Comparison of ENCODE assay signal across 7 cellular contexts in the genomic region with DNA sequence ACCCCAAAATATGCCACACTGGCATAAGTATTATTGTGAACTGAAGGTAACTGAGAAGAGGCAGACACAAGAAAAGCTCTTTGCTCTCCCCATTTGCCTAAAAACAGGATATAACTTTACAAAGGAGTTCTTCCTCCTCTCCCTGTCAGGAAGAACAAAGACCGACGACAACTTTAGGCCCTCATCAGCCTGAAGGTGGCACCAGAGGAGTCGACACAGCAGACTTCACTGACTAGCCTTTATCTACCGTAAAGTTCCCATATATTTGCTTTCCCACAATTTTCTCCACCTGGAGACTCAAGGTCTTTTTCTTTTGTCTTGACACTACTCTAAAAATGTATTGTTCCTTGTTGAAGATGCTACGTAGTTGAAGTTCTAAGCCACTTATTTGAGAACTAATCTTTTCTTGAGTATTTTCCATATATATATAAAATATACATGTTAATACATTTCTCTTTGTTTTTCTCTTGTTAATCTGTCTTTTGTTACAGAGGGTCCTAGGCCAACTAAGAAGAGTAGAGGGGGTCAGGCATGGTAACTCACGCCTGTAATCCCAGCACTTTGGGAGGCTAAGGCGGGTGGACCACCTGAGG. TPM values are rescaled to one million over a fixed set of nuclear protein-coding genes. Genes with fewer than 3 reads are reported as not detected.
DNase-seq lines count a peak whose midpoint lies in the region; ATAC-seq and TF ChIP-seq lines count a peak whose summit lies in the region.

No MANE protein-coding gene starts in this region.

- H3K27me3 Mint-ChIP-seq in effector memory CD8-positive, alpha-beta T cell = peaks cover 3 to 15% of the 10 kb centered on the region in 2 donors
- peaks cover 10% of the 10 kb centered on the region for H3K27me3 Mint-ChIP-seq in type B pancreatic cell

- peak overlapping the region in 1 of 2 donors; percentile 81 for H3K27ac Mint-ChIP-seq in effector memory CD8-positive, alpha-beta T cell
- H3K27ac Mint-ChIP-seq in type B pancreatic cell = no peak overlapping the region

- H3K4me1 ChIP-seq in SJCRH30 (no peaks in the 10 kb centered on the region), lung (ENCODE audit: control insufficient read depth in 2 of 2, insufficient read depth in 2 of 2, low read length in 2 of 2) (no peaks in the 10 kb centered on the region)

- no peaks in the 10 kb centered on the region for H3K9me3 Mint-ChIP-seq in effector memory CD8-positive, alpha-beta T cell
- peaks cover 4% of the 10 kb centered on the region for H3K9me3 Mint-ChIP-seq in type B pancreatic cell

- H3K27me3 ChIP-seq in SJCRH30 = no peaks in the 10 kb centered on the region
- H3K27me3 ChIP-seq in lung (ENCODE audit: control insufficient read depth, insufficient read depth) = no peaks in the 10 kb centered on the region

- H3K4me3 ChIP-seq in SJCRH30 (no peak overlapping the region), lung (no peak overlapping the region)

- H3K4me3 Mint-ChIP-seq in effector memory CD8-positive, alpha-beta T cell = peak overlapping the region; percentile 29 to 41
- no peak overlapping the region for H3K4me3 Mint-ChIP-seq in type B pancreatic cell

- ATAC-seq in HG02610 (IDR thresholded peaks at IDR 0.05; ENCODE audit: unreplicated experiment) (peak; percentile 54), lung (ENCODE audit: insufficient read depth, low FRiP score) (no peak), HG02623 (IDR thresholded peaks at IDR 0.05; ENCODE audit: unreplicated experiment) (no peak)
- ATAC-seq in effector memory CD8-positive, alpha-beta T cell (replicated peaks) = peak; percentile 67

- WGBS in lung, 2 donors = 35 to 41% methylated on average over 7 of the region's 7 CpGs

- no peaks in the 10 kb centered on the region for H3K36me3 ChIP-seq in SJCRH30
- H3K36me3 ChIP-seq in lung (ENCODE audit: control insufficient read depth in 2 of 2, insufficient read depth in 2 of 2, low read length in 2 of 2) = no peaks in the 10 kb centered on the region

- TF ChIP-seq CTCF in lung (IDR thresholded peaks at IDR 0.05; ENCODE audit: control extremely low read depth, extremely low read depth) = peak; percentile 49
- TF ChIP-seq CTCF in type B pancreatic cell (conservative IDR thresholded peaks at IDR 0.05) = peak; percentile 67

- peaks cover 7 to 23% of the 10 kb centered on the region in 2 donors for H3K4me1 Mint-ChIP-seq in effector memory CD8-positive, alpha-beta T cell (ENCODE audit: low read depth in 2 of 2)
- peaks cover 9% of the 10 kb centered on the region for H3K4me1 Mint-ChIP-seq in type B pancreatic cell (ENCODE audit: unreplicated experiment)

- DNase-seq in EL = peak; percentile 46
- peak; percentile 24 to 46 for DNase-seq in SJCRH30
- peak; percentile 26 to 41 (median 38) for DNase-seq in effector memory CD8-positive, alpha-beta T cell
- no peak for DNase-seq in lung (ENCODE audit: low spot score)
- DNase-seq in type B pancreatic cell (ENCODE audit: extremely low spot score, unreplicated experiment) = no peak

- H3K9me3 ChIP-seq in SJCRH30 (replicated peaks) (no peaks in the 10 kb centered on the region), lung (ENCODE audit: control insufficient read depth in 2 of 2, insufficient read depth in 1 of 2, low read length in 1 of 2) (peaks cover 0 to 3% of the 10 kb centered on the region in 2 donors)

- H3K27ac ChIP-seq in SJCRH30 (no peak overlapping the region), lung (ENCODE audit: low read depth in 1 of 2, low read length in 1 of 2) (no peak overlapping the region)

- peaks cover 3% of the 10 kb centered on the region for H3K36me3 Mint-ChIP-seq in effector memory CD8-positive, alpha-beta T cell (ENCODE audit: insufficient read depth)
- H3K36me3 Mint-ChIP-seq in type B pancreatic cell = no peaks in the 10 kb centered on the region

RNA-seq across cellular contexts. Expression of a gene that starts 16.2 kb away (rescaled TPM):
- 0.61 and 0.91 TPM in 2 replicates for total RNA-seq in SJCRH30 (2014; rRNA removed; shearing (Covaris generic))
- total RNA-seq in lung = under 1 TPM; 0.37 to 0.67 TPM
- polyA plus RNA-seq in lung = under 1 TPM; 0.08 to 0.81 TPM
- 0.12 TPM in 1 of 2 replicates, not detected in the other for total RNA-seq in type B pancreatic cell (ENCODE audit: low replicate concordance)

RNA-seq across cellular contexts. Expression of a gene that starts 55.2 kb away (rescaled TPM):
- total RNA-seq in SJCRH30 (2014; rRNA removed; shearing (Covaris generic)) = 4.4 TPM in 2 replicates
- 10 to 100 TPM; 32.8 to 37.9 TPM for total RNA-seq in lung
- polyA plus RNA-seq in lung = 10 to 100 TPM; 25.2 to 97.8 TPM
- 7.5 and 24.5 TPM in 2 replicates for total RNA-seq in type B pancreatic cell (ENCODE audit: low replicate concordance)

Comparison
In these comparisons a context has a peak if more than half of its experiments do, and no peak if none do; other contexts are left out.
1. DNase-seq: peak in EL (single experiment), SJCRH30 (2 of 2) and effector memory CD8-positive, alpha-beta T cell (3 of 3); none in lung (single experiment) and type B pancreatic cell (single experiment).
2. ATAC-seq: peak in HG02610 (single experiment) and effector memory CD8-positive, alpha-beta T cell (single experiment); none in lung (single experiment) and HG02623 (single experiment).